21 cellular contexts compared by ENCODE assay signal in genomic region chr13:33367186-33367895, GRCh38.
"Had no signal": no experiment of that assay in that cellular context is flagged by ENCODE, and none has a peak within 500 bp of the region (broad histone marks: within the 10 kb centered on the region; RNA-seq: fewer than 3 reads in every experiment).

No MANE protein-coding gene starts in this region.

- H3K36me3 Mint-ChIP-seq: natural killer cell treated with Interleukin-12 subunit alpha and Interleukin-12 subunit beta and Interleukin-15 and Interleukin-18, amount 100 ng/mL, for 72 hours had no signal

- DNase-seq: activated CD4-positive, alpha-beta T cell treated with anti-CD3 and anti-CD28 coated beads, Interleukin-2, amount 50 U/mL, for 4 hours; activated CD4-positive, CD25-positive, alpha-beta regulatory T cell treated with anti-CD3 and anti-CD28 coated beads, Interleukin-2, amount 50 U/mL, for 72 hours; activated naive CD4-positive, alpha-beta T cell treated with anti-CD3 and anti-CD28 coated beads for 36 hours; activated T-cell treated with anti-CD3 and anti-CD28 coated beads for 4 hours; hippocampal formation; kidney; left lung; mesendoderm; nucleus accumbens; right cardiac atrium; stimulated activated CD8-positive, alpha-beta memory T cell treated with anti-CD3 and anti-CD28 coated beads, Interleukin-4, amount 100 ng/mL, for 48 hours; stimulated activated naive CD8-positive, alpha-beta T cell treated with anti-CD3 and anti-CD28 coated beads, Interleukin-15, Interleukin-2, amounts not matched to agents 100 U/mL and 50 U/mL, for 24 hours; upper lobe of left lung had no signal

- ATAC-seq: left lung had no signal

- H3K27ac Mint-ChIP-seq: activated naive CD4-positive, alpha-beta T cell treated with anti-CD3 and anti-CD28 coated beads for 36 hours; activated T-helper 2 cell treated with anti-CD3 and anti-CD28 coated beads, Interferon-gamma antibody, Interleukin-2, Interleukin-4, amounts not matched to agents 10 μg/mL and 5 μg/mL and 100 μg/mL, durations not matched to agents 14 hours and 24 hours and 36 hours; natural killer cell treated with Interleukin-12 subunit alpha and Interleukin-12 subunit beta and Interleukin-15 and Interleukin-18, amount 100 ng/mL, for 72 hours had no signal

- H3K27me3 ChIP-seq: ascending aorta, left lung, suprapubic skin, upper lobe of left lung had no signal

- H3K9me3 Mint-ChIP-seq: activated naive CD4-positive, alpha-beta T cell treated with anti-CD3 and anti-CD28 coated beads for 36 hours; activated T-helper 2 cell treated with anti-CD3 and anti-CD28 coated beads, Interferon-gamma antibody, Interleukin-2, Interleukin-4, amounts not matched to agents 10 μg/mL and 5 μg/mL and 100 μg/mL, durations not matched to agents 14 hours and 24 hours and 36 hours had no signal

- H3K4me3 ChIP-seq: ascending aorta, left lung, prostate gland, suprapubic skin, upper lobe of left lung had no signal

- H3K4me3 Mint-ChIP-seq: activated naive CD4-positive, alpha-beta T cell treated with anti-CD3 and anti-CD28 coated beads for 36 hours; natural killer cell treated with Interleukin-12 subunit alpha and Interleukin-12 subunit beta and Interleukin-15 and Interleukin-18, amount 100 ng/mL, for 72 hours had no signal

- FAIRE-seq: bronchial epithelial cell, endometrium, kidney, small intestine had no signal

- H3K27ac ChIP-seq: ascending aorta, prostate gland, suprapubic skin, upper lobe of left lung had no signal

- H3K36me3 ChIP-seq: ascending aorta, left lung, prostate gland, suprapubic skin, upper lobe of left lung had no signal

- H3K4me1 ChIP-seq: ascending aorta, prostate gland, suprapubic skin had no signal

- H3K9me3 ChIP-seq: ascending aorta, left lung, prostate gland, suprapubic skin, upper lobe of left lung had no signal
